19 cellular contexts compared by ENCODE assay signal in the genomic region with DNA sequence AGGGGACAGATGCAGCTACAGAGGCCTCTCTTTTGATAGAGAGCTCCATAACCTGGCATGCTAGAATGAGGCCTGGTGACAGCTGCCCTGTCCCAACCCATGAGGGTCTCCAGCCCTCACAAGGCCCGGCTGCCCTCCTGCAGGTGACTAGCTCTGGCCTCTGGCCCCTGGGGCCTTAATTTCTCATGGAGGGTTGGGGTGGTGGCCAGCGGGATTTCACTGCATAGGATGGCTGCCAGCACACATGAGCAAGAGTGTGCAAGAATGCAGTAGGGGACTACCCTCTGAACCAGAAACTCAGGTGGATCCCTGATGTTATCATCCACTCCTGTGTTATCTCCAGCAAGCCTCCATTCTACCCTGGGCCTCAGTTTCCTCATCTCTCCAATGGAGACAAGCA.
"Had no signal": no experiment of that assay in that cellular context is flagged by ENCODE, and none has a peak within 500 bp of the region (broad histone marks: within the 10 kb centered on the region; RNA-seq: fewer than 3 reads in every experiment).

No MANE protein-coding gene starts in this region.

- H3K4me1 ChIP-seq: psoas muscle, spleen, testis, upper lobe of left lung had no signal

- H3K9me3 ChIP-seq: ovary, psoas muscle, testis, tibial artery, upper lobe of left lung had no signal

- H3K36me3 ChIP-seq: ovary, spleen, tibial artery, upper lobe of left lung had no signal

- ATAC-seq: left ventricle myocardium superior; naive thymus-derived CD4-positive, alpha-beta T cell; psoas muscle; stimulated activated naive CD8-positive, alpha-beta T cell treated with anti-CD3 and anti-CD28 coated beads, Interleukin-15, amount 100 ng/mL, for 72 hours had no signal

- H3K4me3 ChIP-seq: coronary artery, lung, ovary, psoas muscle, skin epidermis, spleen, testis, tibial artery, upper lobe of left lung had no signal

- DNase-seq: dermis blood vessel endothelial cell; effector memory CD4-positive, alpha-beta T cell; head of caudate nucleus; left ventricle myocardium superior; naive thymus-derived CD4-positive, alpha-beta T cell; occipital lobe; ovary; psoas muscle; right cardiac atrium; spleen; stimulated activated CD4-positive, alpha-beta T cell treated with anti-CD3 and anti-CD28 coated beads, Interleukin-2, amount 100 ng/mL, for 48 hours; stimulated activated naive CD4-positive, alpha-beta T cell; stimulated activated naive CD8-positive, alpha-beta T cell treated with anti-CD3 and anti-CD28 coated beads, Interleukin-15, amount 100 ng/mL, for 72 hours; testis; tibial artery; upper lobe of left lung had no signal

- H3K27me3 ChIP-seq: ovary, testis, tibial artery, upper lobe of left lung had no signal

- H3K27ac ChIP-seq: coronary artery, ovary, psoas muscle, spleen, testis, tibial artery, upper lobe of left lung had no signal
